ENCODE assay signal across 9 cellular contexts in genomic region chr2:39107156-39107555, GRCh38. TPM values are rescaled to one million over a fixed set of nuclear protein-coding genes. Genes with fewer than 3 reads are reported as not detected.
DNase-seq lines count a peak whose midpoint lies in the region; TF ChIP-seq lines count a peak whose summit lies in the region.
"Had no signal": no experiment of that assay in that cellular context is flagged by ENCODE, and none has a peak within 500 bp of the region (broad histone marks: within the 10 kb centered on the region; RNA-seq: fewer than 3 reads in every experiment).

No MANE protein-coding gene starts in this region.

- H3K4me3 ChIP-seq in skeletal muscle satellite cell (ENCODE audit: low read length), result no peak overlapping the region
- no peak overlapping the region for H3K4me3 ChIP-seq in prostate gland

- H3K4me1 Mint-ChIP-seq in activated naive CD8-positive, alpha-beta T cell (ENCODE audit: low read depth), result peaks cover 60% of the 10 kb centered on the region
- peaks cover 40% of the 10 kb centered on the region for H3K4me1 Mint-ChIP-seq in activated naive CD8-positive, alpha-beta T cell treated with anti-CD3 and anti-CD28 coated beads for 36 hours
- H3K4me1 Mint-ChIP-seq in glutamatergic neuron (ENCODE audit: low read depth, unreplicated experiment), result peaks cover 13% of the 10 kb centered on the region

- H3K27ac Mint-ChIP-seq in activated naive CD8-positive, alpha-beta T cell, result peak overlapping the region; percentile 75
- no peak overlapping the region for H3K27ac Mint-ChIP-seq in activated naive CD8-positive, alpha-beta T cell treated with anti-CD3 and anti-CD28 coated beads for 36 hours
- H3K27ac Mint-ChIP-seq in glutamatergic neuron (ENCODE audit: unreplicated experiment), result peak overlapping the region; percentile 24

- no peak for TF ChIP-seq POLR2A in prostate gland (IDR thresholded peaks at IDR 0.05)

- H3K36me3 ChIP-seq in skeletal muscle satellite cell (ENCODE audit: insufficient read depth, low read length) (no peaks in the 10 kb centered on the region), prostate gland (no peaks in the 10 kb centered on the region)

- peaks cover 6% of the 10 kb centered on the region for H3K4me1 ChIP-seq in skeletal muscle satellite cell (ENCODE audit: control insufficient read depth, insufficient read depth, low read length)
- H3K4me1 ChIP-seq in prostate gland (replicated peaks), result no peaks in the 10 kb centered on the region

- peak overlapping the region; percentile 17 for H3K4me2 ChIP-seq in skeletal muscle satellite cell (ENCODE audit: low read length)

- H3K27me3 Mint-ChIP-seq in activated naive CD8-positive, alpha-beta T cell, result no peaks in the 10 kb centered on the region
- no peaks in the 10 kb centered on the region for H3K27me3 Mint-ChIP-seq in activated naive CD8-positive, alpha-beta T cell treated with anti-CD3 and anti-CD28 coated beads for 36 hours
- H3K27me3 Mint-ChIP-seq in glutamatergic neuron (ENCODE audit: unreplicated experiment), result no peaks in the 10 kb centered on the region

- no peaks in the 10 kb centered on the region for H3K9me3 Mint-ChIP-seq in activated naive CD8-positive, alpha-beta T cell (ENCODE audit: low read depth)
- no peaks in the 10 kb centered on the region for H3K9me3 Mint-ChIP-seq in activated naive CD8-positive, alpha-beta T cell treated with anti-CD3 and anti-CD28 coated beads for 36 hours
- H3K9me3 Mint-ChIP-seq in glutamatergic neuron (ENCODE audit: unreplicated experiment), result peaks cover 3% of the 10 kb centered on the region

- H3K9me3 ChIP-seq in skeletal muscle satellite cell (replicated peaks; ENCODE audit: low read length) (no peaks in the 10 kb centered on the region), prostate gland (no peaks in the 10 kb centered on the region)

- H3K4me3 Mint-ChIP-seq in activated naive CD8-positive, alpha-beta T cell, result no peak overlapping the region
- H3K4me3 Mint-ChIP-seq in activated naive CD8-positive, alpha-beta T cell treated with anti-CD3 and anti-CD28 coated beads for 36 hours, result no peak overlapping the region
- no peak overlapping the region for H3K4me3 Mint-ChIP-seq in glutamatergic neuron (ENCODE audit: unreplicated experiment)

- TF ChIP-seq CTCF in glutamatergic neuron (IDR thresholded peaks at IDR 0.05; ENCODE audit: partially characterized antibody, unreplicated experiment), result no peak
- no peak for TF ChIP-seq CTCF in prostate gland (IDR thresholded peaks at IDR 0.05)

- 40% methylated on average over 4 of the region's 4 CpGs for WGBS in prostate gland

- H3K27me3 ChIP-seq in skeletal muscle satellite cell (ENCODE audit: control insufficient read depth, insufficient read depth, low read length) (no peaks in the 10 kb centered on the region), prostate gland (replicated peaks; ENCODE audit: insufficient read depth) (no peaks in the 10 kb centered on the region)

- no peak overlapping the region for H3K27ac ChIP-seq in prostate gland

- no peak for DNase-seq in activated naive CD8-positive, alpha-beta T cell treated with anti-CD3 and anti-CD28 coated beads for 36 hours
- DNase-seq in NCI-H69 (lab: John Stamatoyannopoulos, UW), result peak; percentile 57
- peak; percentile 51 for DNase-seq in glutamatergic neuron
- no peak for DNase-seq in HuH-7.5 (ENCODE audit: low spot score)
- DNase-seq in prostate gland (ENCODE audit: low spot score), result no peak
- no peak for DNase-seq in germinal center (ENCODE audit: low spot score)
- DNase-seq: EL had no signal

- intact Hi-C loops in prostate gland (cut with DNase I), result no loop called here

- no peak overlapping the region for H3K9ac ChIP-seq in skeletal muscle satellite cell (ENCODE audit: low read depth, low read length)

- H3K36me3 Mint-ChIP-seq in activated naive CD8-positive, alpha-beta T cell, result peaks cover 13% of the 10 kb centered on the region
- H3K36me3 Mint-ChIP-seq in activated naive CD8-positive, alpha-beta T cell treated with anti-CD3 and anti-CD28 coated beads for 36 hours, result peaks cover 23% of the 10 kb centered on the region
- no peaks in the 10 kb centered on the region for H3K36me3 Mint-ChIP-seq in glutamatergic neuron (ENCODE audit: unreplicated experiment)

RNA-seq across cellular contexts. Expression of gene SOS1, which starts 13.7 kb away (rescaled TPM):
- total RNA-seq in activated naive CD8-positive, alpha-beta T cell treated with anti-CD3 and anti-CD28 coated beads for 36 hours, result 10 to 100 TPM; 36.3 to 41.3 TPM
- total RNA-seq in glutamatergic neuron (ENCODE audit: unreplicated experiment), result 39.0 TPM
- 9.4 TPM in 2 replicates for total RNA-seq in skeletal muscle satellite cell (2012; rRNA removed)
- 10 to 100 TPM; 35.0 to 54.1 TPM for total RNA-seq in prostate gland

Comparison
In these comparisons a context has a peak if more than half of its experiments do, and no peak if none do; other contexts are left out.
1. DNase-seq: peak in NCI-H69 (single experiment) and glutamatergic neuron (single experiment); none in activated naive CD8-positive, alpha-beta T cell treated with anti-CD3 and anti-CD28 coated beads for 36 hours (single experiment), HuH-7.5 (single experiment), prostate gland (single experiment) and germinal center (single experiment).